Comparison of ENCODE assay signal across 30 cellular contexts in the genomic region with DNA sequence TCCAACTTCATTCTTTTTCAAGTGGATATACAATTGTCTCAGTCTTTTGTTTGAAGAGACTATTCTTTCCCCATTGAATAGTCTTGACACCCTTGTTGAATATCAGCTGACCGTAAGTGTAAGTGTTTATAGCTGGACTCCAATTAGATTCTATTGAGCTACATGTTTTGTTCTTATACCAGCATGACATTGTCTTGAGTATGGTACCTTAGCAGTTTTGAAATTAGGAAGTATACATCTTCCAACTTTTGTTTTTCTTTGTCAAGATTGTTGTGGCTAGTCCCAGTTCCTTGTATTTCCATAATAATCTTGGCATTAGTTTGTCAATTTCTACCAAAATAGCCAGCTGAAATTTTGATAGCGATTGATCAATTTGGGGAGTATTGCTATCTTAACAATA. TPM values are rescaled to one million over a fixed set of nuclear protein-coding genes. Genes with fewer than 3 reads are reported as not detected.
"Had no signal": no experiment of that assay in that cellular context is flagged by ENCODE, and none has a peak within 500 bp of the region (broad histone marks: within the 10 kb centered on the region; RNA-seq: fewer than 3 reads in every experiment).

No MANE protein-coding gene starts in this region.

- H3K27ac ChIP-seq: stomach, suprapubic skin, testis, thoracic aorta, thyroid gland, tibial artery, tibial nerve, transverse colon, upper lobe of left lung, upper lobe of right lung, uterus, vagina had no signal

- ATAC-seq: stimulated activated effector memory CD8-positive, alpha-beta T cell treated with anti-CD3 and anti-CD28 coated beads, Interleukin-12 subunit alpha, Interleukin-12 subunit beta, amount 100 ng/mL, for 72 hours; stimulated activated memory B cell treated with anti-CD40 and anti-IgM and Interleukin-4, amounts not matched to agents 10 μg/mL and 1 μg/mL and 100 μg/mL, for 72 hours; stimulated activated naive B cell treated with anti-CD40 and anti-IgM and Interleukin-4, amounts not matched to agents 10 μg/mL and 1 μg/mL and 100 μg/mL, for 72 hours; stimulated activated naive CD8-positive, alpha-beta T cell treated with anti-CD3 and anti-CD28 coated beads, Interleukin-15, amount 100 ng/mL, for 72 hours; stimulated activated naive CD8-positive, alpha-beta T cell treated with anti-CD3 and anti-CD28 coated beads, Interleukin-15, Interleukin-2, amounts not matched to agents 100 U/mL and 50 U/mL, for 24 hours; upper lobe of right lung had no signal

- H3K4me3 ChIP-seq: stomach, suprapubic skin, testis, thoracic aorta, thyroid gland, tibial artery, tibial nerve, transverse colon, upper lobe of left lung, upper lobe of right lung, uterus, vagina had no signal

- H3K36me3 ChIP-seq: stomach, suprapubic skin, thoracic aorta, thyroid gland, tibial artery, tibial nerve, transverse colon, upper lobe of left lung, upper lobe of right lung, uterus, vagina had no signal

- H3K4me1 ChIP-seq: stomach, suprapubic skin, testis, thyroid gland, tibial artery, tibial nerve, upper lobe of left lung, upper lobe of right lung, uterus, vagina had no signal

- FAIRE-seq: urothelium cell line had no signal

- H3K27me3 ChIP-seq: stomach, testis, thyroid gland, tibial artery, tibial nerve, upper lobe of left lung, upper lobe of right lung, uterus, vagina had no signal

- DNase-seq: stimulated activated CD4-positive, alpha-beta T cell treated with anti-CD3 and anti-CD28 coated beads, Interleukin-2, amount 100 ng/mL, for 48 hours; stimulated activated CD4-positive, alpha-beta T cell treated with anti-CD3 and anti-CD28 coated beads, Interleukin-4, amount 100 ng/mL, for 1 hour; stimulated activated CD4-positive, alpha-beta T cell treated with anti-CD3 and anti-CD28 coated beads, Interleukin-4, amount 100 ng/mL, for 24 hours; stimulated activated CD4-positive, alpha-beta T cell treated with anti-CD3 and anti-CD28 coated beads, Interleukin-4, amount 100 ng/mL, for 4 hours; stimulated activated CD8-positive, alpha-beta memory T cell treated with anti-CD3 and anti-CD28 coated beads, Interleukin-4, amount 100 ng/mL, for 48 hours; stimulated activated naive B cell treated with anti-CD40 and anti-IgM and Interleukin-4, amounts not matched to agents 10 μg/mL and 1 μg/mL and 100 μg/mL, for 72 hours; stimulated activated naive CD4-positive, alpha-beta T cell; stimulated activated naive CD4-positive, alpha-beta T cell treated with Interleukin-2 at 50 U/mL for 16 hours; stimulated activated naive CD8-positive, alpha-beta T cell treated with anti-CD3 and anti-CD28 coated beads, Interleukin-15, amount 100 ng/mL, for 72 hours; stimulated activated naive CD8-positive, alpha-beta T cell treated with anti-CD3 and anti-CD28 coated beads, Interleukin-15, Interleukin-2, amounts not matched to agents 100 U/mL and 50 U/mL, for 24 hours; stomach; substantia nigra; testis; thyroid gland; tibial artery; transverse colon; trophoblast cell; upper lobe of left lung; upper lobe of right lung; uterus had no signal

- H3K9me3 ChIP-seq: testis, thyroid gland, upper lobe of right lung, vagina had no signal

RNA-seq across cellular contexts. Expression of a gene that starts 56.9 kb away (rescaled TPM):
- total RNA-seq: stomach, subcutaneous adipose tissue, suprapubic skin, temporal lobe, testis, thoracic aorta, thyroid gland, tibial nerve, transverse colon, upper lobe of left lung, upper lobe of right lung, ureter, uterus, vagina had no signal
- polyA plus RNA-seq: stomach had no signal
